1 cellular context compared by ENCODE assay signal in the genomic region with DNA sequence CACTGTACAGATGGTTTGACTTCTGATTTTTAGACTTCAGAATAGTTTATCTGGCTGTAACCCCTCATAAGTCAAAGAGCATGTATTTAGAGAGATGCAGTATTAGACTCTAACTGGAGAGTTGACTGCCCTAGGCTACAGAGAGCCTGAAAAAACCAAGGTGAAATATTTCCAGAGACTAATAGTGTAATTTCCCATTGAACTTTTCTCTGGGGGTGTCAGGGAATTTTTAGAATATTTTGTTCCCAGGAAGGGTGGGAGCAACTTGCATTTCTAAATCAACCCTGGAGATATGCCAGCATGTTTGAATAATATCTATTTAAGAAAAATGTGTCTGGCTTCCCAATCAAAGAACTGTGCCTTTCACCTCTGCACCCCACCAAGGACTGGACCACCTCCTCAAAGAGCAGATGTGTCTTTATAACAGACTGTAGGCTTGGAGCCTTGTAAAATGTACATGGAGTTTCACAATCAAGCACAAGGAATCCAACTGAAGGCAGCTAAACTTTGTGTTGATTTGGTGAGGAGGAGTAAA.
TF ChIP-seq lines count a peak whose summit lies in the region.

No MANE protein-coding gene starts in this region.

TF ChIP-seq in HCT116, 20 proteins besides CTCF, POLR2A, EP300 and RAD21 (continued from another document):
- TF ChIP-seq, protein P1, sequence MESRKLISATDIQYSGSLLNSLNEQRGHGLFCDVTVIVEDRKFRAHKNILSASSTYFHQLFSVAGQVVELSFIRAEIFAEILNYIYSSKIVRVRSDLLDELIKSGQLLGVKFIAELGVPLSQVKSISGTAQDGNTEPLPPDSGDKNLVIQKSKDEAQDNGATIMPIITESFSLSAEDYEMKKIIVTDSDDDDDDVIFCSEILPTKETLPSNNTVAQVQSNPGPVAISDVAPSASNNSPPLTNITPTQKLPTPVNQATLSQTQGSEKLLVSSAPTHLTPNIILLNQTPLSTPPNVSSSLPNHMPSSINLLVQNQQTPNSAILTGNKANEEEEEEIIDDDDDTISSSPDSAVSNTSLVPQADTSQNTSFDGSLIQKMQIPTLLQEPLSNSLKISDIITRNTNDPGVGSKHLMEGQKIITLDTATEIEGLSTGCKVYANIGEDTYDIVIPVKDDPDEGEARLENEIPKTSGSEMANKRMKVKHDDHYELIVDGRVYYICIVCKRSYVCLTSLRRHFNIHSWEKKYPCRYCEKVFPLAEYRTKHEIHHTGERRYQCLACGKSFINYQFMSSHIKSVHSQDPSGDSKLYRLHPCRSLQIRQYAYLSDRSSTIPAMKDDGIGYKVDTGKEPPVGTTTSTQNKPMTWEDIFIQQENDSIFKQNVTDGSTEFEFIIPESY (IDR thresholded peaks at IDR 0.05; ENCODE audit: extremely low read depth, insufficient replicate concordance, low read length), result no peak
- TF ChIP-seq, protein P2, sequence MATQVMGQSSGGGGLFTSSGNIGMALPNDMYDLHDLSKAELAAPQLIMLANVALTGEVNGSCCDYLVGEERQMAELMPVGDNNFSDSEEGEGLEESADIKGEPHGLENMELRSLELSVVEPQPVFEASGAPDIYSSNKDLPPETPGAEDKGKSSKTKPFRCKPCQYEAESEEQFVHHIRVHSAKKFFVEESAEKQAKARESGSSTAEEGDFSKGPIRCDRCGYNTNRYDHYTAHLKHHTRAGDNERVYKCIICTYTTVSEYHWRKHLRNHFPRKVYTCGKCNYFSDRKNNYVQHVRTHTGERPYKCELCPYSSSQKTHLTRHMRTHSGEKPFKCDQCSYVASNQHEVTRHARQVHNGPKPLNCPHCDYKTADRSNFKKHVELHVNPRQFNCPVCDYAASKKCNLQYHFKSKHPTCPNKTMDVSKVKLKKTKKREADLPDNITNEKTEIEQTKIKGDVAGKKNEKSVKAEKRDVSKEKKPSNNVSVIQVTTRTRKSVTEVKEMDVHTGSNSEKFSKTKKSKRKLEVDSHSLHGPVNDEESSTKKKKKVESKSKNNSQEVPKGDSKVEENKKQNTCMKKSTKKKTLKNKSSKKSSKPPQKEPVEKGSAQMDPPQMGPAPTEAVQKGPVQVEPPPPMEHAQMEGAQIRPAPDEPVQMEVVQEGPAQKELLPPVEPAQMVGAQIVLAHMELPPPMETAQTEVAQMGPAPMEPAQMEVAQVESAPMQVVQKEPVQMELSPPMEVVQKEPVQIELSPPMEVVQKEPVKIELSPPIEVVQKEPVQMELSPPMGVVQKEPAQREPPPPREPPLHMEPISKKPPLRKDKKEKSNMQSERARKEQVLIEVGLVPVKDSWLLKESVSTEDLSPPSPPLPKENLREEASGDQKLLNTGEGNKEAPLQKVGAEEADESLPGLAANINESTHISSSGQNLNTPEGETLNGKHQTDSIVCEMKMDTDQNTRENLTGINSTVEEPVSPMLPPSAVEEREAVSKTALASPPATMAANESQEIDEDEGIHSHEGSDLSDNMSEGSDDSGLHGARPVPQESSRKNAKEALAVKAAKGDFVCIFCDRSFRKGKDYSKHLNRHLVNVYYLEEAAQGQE (IDR thresholded peaks at IDR 0.05; ENCODE audit: low read depth), result no peak
- TF ChIP-seq EZH2 (IDR thresholded peaks at IDR 0.05) (no peak), TCF7L2 (IDR thresholded peaks at IDR 0.05; ENCODE audit: borderline replicate concordance, extremely low read depth, insufficient read depth, insufficient read length) (no peak), CEBPB (IDR thresholded peaks at IDR 0.05; ENCODE audit: low read depth) (no peak), POLR2AphosphoS5 (IDR thresholded peaks at IDR 0.05; ENCODE audit: low read depth, low read length) (no peak), ZNF274 (IDR thresholded peaks at IDR 0.05; ENCODE audit: low read depth, low read length) (no peak), SP1 (IDR thresholded peaks at IDR 0.05; ENCODE audit: low read depth) (no peak), ELF1 (IDR thresholded peaks at IDR 0.05; ENCODE audit: borderline replicate concordance, low read depth) (no peak), FOSL1 (IDR thresholded peaks at IDR 0.05; ENCODE audit: low read depth) (no peak), EZH2phosphoT487 (IDR thresholded peaks at IDR 0.05; ENCODE audit: borderline replicate concordance) (no peak), SIN3A (IDR thresholded peaks at IDR 0.05; ENCODE audit: low read depth) (no peak), SRF (IDR thresholded peaks at IDR 0.05; ENCODE audit: low read depth) (no peak)
- TF ChIP-seq, protein P3, sequence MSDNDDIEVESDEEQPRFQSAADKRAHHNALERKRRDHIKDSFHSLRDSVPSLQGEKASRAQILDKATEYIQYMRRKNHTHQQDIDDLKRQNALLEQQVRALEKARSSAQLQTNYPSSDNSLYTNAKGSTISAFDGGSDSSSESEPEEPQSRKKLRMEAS (IDR thresholded peaks at IDR 0.05), result no peak
